1 cellular context compared by ENCODE assay signal in the genomic region with DNA sequence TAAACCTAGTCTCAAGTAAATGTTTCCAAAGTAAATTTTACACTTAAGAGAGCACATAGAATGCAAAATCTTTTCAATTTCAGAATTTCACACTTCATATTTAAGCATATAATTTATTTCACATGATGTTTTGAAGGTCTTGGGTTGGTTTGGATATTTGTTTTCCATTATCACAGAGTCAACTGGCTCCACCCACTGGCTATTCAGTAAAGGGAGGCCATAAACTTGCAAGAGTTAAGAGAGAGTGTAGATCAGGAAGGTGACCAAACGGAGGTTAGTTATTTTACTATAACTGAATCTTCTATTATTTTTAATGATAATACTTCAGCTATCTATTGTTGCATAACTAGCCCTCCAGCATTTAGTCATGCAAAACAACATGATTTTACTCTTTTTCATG.
TF ChIP-seq lines count a peak whose summit lies in the region.

No MANE protein-coding gene starts in this region.

TF ChIP-seq in HepG2, 621 proteins besides CTCF, POLR2A, EP300 and RAD21 (continued from another document):
- no peak for TF ChIP-seq FOXP4 (CRISPR knock-in tag; IDR thresholded peaks at IDR 0.05)
- TF ChIP-seq, protein P1, sequence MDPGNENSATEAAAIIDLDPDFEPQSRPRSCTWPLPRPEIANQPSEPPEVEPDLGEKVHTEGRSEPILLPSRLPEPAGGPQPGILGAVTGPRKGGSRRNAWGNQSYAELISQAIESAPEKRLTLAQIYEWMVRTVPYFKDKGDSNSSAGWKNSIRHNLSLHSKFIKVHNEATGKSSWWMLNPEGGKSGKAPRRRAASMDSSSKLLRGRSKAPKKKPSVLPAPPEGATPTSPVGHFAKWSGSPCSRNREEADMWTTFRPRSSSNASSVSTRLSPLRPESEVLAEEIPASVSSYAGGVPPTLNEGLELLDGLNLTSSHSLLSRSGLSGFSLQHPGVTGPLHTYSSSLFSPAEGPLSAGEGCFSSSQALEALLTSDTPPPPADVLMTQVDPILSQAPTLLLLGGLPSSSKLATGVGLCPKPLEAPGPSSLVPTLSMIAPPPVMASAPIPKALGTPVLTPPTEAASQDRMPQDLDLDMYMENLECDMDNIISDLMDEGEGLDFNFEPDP (CRISPR knock-in tag; conservative IDR thresholded peaks at IDR 0.05), result no peak
- TF ChIP-seq, protein P2, sequence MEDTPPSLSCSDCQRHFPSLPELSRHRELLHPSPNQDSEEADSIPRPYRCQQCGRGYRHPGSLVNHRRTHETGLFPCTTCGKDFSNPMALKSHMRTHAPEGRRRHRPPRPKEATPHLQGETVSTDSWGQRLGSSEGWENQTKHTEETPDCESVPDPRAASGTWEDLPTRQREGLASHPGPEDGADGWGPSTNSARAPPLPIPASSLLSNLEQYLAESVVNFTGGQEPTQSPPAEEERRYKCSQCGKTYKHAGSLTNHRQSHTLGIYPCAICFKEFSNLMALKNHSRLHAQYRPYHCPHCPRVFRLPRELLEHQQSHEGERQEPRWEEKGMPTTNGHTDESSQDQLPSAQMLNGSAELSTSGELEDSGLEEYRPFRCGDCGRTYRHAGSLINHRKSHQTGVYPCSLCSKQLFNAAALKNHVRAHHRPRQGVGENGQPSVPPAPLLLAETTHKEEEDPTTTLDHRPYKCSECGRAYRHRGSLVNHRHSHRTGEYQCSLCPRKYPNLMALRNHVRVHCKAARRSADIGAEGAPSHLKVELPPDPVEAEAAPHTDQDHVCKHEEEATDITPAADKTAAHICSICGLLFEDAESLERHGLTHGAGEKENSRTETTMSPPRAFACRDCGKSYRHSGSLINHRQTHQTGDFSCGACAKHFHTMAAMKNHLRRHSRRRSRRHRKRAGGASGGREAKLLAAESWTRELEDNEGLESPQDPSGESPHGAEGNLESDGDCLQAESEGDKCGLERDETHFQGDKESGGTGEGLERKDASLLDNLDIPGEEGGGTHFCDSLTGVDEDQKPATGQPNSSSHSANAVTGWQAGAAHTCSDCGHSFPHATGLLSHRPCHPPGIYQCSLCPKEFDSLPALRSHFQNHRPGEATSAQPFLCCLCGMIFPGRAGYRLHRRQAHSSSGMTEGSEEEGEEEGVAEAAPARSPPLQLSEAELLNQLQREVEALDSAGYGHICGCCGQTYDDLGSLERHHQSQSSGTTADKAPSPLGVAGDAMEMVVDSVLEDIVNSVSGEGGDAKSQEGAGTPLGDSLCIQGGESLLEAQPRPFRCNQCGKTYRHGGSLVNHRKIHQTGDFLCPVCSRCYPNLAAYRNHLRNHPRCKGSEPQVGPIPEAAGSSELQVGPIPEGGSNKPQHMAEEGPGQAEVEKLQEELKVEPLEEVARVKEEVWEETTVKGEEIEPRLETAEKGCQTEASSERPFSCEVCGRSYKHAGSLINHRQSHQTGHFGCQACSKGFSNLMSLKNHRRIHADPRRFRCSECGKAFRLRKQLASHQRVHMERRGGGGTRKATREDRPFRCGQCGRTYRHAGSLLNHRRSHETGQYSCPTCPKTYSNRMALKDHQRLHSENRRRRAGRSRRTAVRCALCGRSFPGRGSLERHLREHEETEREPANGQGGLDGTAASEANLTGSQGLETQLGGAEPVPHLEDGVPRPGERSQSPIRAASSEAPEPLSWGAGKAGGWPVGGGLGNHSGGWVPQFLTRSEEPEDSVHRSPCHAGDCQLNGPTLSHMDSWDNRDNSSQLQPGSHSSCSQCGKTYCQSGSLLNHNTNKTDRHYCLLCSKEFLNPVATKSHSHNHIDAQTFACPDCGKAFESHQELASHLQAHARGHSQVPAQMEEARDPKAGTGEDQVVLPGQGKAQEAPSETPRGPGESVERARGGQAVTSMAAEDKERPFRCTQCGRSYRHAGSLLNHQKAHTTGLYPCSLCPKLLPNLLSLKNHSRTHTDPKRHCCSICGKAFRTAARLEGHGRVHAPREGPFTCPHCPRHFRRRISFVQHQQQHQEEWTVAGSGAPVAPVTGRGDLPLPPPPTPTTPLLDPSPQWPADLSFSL (CRISPR knock-in tag; IDR thresholded peaks at IDR 0.05), result no peak
- TF ChIP-seq THAP11 (CRISPR knock-in tag; IDR thresholded peaks at IDR 0.05), result no peak
- no peak for TF ChIP-seq PHF21A (CRISPR knock-in tag; IDR thresholded peaks at IDR 0.05)
- no peak for TF ChIP-seq ZNF781 (CRISPR knock-in tag; IDR thresholded peaks at IDR 0.05; ENCODE audit: borderline replicate concordance, not compliant biosample characterization)
- TF ChIP-seq SUZ12 (IDR thresholded peaks at IDR 0.05; ENCODE audit: low read depth, low read length), result no peak
- TF ChIP-seq, protein P3, sequence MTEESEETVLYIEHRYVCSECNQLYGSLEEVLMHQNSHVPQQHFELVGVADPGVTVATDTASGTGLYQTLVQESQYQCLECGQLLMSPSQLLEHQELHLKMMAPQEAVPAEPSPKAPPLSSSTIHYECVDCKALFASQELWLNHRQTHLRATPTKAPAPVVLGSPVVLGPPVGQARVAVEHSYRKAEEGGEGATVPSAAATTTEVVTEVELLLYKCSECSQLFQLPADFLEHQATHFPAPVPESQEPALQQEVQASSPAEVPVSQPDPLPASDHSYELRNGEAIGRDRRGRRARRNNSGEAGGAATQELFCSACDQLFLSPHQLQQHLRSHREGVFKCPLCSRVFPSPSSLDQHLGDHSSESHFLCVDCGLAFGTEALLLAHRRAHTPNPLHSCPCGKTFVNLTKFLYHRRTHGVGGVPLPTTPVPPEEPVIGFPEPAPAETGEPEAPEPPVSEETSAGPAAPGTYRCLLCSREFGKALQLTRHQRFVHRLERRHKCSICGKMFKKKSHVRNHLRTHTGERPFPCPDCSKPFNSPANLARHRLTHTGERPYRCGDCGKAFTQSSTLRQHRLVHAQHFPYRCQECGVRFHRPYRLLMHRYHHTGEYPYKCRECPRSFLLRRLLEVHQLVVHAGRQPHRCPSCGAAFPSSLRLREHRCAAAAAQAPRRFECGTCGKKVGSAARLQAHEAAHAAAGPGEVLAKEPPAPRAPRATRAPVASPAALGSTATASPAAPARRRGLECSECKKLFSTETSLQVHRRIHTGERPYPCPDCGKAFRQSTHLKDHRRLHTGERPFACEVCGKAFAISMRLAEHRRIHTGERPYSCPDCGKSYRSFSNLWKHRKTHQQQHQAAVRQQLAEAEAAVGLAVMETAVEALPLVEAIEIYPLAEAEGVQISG (CRISPR knock-in tag; IDR thresholded peaks at IDR 0.05), result no peak
- no peak for TF ChIP-seq ARNT (IDR thresholded peaks at IDR 0.05)
- no peak for TF ChIP-seq CBFB (CRISPR knock-in tag; IDR thresholded peaks at IDR 0.05)
- TF ChIP-seq KLF15 (CRISPR knock-in tag; IDR thresholded peaks at IDR 0.05; ENCODE audit: borderline replicate concordance), result no peak
